Comparison of ENCODE assay signal across 13 cellular contexts in the genomic region with DNA sequence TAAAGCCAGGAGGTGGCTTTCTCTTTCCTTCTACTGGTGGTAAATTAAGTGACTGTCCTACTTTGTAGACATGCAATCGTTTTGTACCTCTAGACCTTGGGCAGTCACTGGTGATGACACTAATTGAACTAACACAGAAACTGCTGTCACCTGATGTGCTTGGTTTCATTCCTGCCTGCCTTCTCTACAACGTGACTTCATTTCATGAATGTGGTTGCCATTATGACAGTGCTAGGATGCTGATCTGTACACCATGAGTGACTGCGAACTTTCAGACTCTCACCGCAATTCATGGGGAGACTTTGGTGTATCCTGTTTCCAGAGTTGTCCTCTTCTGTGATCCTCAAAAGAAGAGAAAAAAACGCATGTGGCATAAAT. TPM values are rescaled to one million over a fixed set of nuclear protein-coding genes. Genes with fewer than 3 reads are reported as not detected.
DNase-seq lines count a peak whose midpoint lies in the region; ATAC-seq, FAIRE-seq and TF ChIP-seq lines count a peak whose summit lies in the region.
"Had no signal": no experiment of that assay in that cellular context is flagged by ENCODE, and none has a peak within 500 bp of the region (broad histone marks: within the 10 kb centered on the region; RNA-seq: fewer than 3 reads in every experiment).

No MANE protein-coding gene starts in this region.

- intact Hi-C loops in uterus (cut with DNase I; ENCODE audit: low total_unique reads) (no loop called here), lower lobe of right lung (cut with DNase I) (no loop called here)

- no peak overlapping the region for H3K27ac ChIP-seq in uterus
- H3K27ac ChIP-seq in lower lobe of right lung, result no peak overlapping the region
- H3K27ac ChIP-seq: prostate gland had no signal

- no peak for TF ChIP-seq POLR2A in uterus (IDR thresholded peaks at IDR 0.05)

- H3K36me3 ChIP-seq in uterus (no peaks in the 10 kb centered on the region), lower lobe of right lung (no peaks in the 10 kb centered on the region)
- H3K36me3 ChIP-seq: prostate gland had no signal

- H3K4me1 ChIP-seq in uterus (no peaks in the 10 kb centered on the region), lower lobe of right lung (no peaks in the 10 kb centered on the region)
- H3K4me1 ChIP-seq: prostate gland had no signal

- H3K27me3 ChIP-seq in uterus (no peaks in the 10 kb centered on the region), lower lobe of right lung (ENCODE audit: low read depth) (peaks cover 6% of the 10 kb centered on the region)

- ATAC-seq in GM21390 (IDR thresholded peaks at IDR 0.05; ENCODE audit: unreplicated experiment) (peak; percentile 96), HG03103 (IDR thresholded peaks at IDR 0.05; ENCODE audit: low read depth, unreplicated experiment) (peak; percentile 87), lower lobe of right lung (no peak)
- ATAC-seq: Right ventricle myocardium inferior had no signal

- peak; percentile 81 for FAIRE-seq in islet of Langerhans (lab: Jason Lieb, UNC)
- FAIRE-seq: keratinocyte had no signal

- DNase-seq in activated CD4-positive, alpha-beta T cell treated with anti-CD3 and anti-CD28 coated beads for 48 hours, result peak; percentile 41
- DNase-seq in activated CD4-positive, alpha-beta T cell treated with anti-CD3 and anti-CD28 coated beads for 4 hours, result no peak
- DNase-seq in NCI-H69 (lab: John Stamatoyannopoulos, UW), result no peak
- no peak for DNase-seq in uterus
- no peak for DNase-seq in lower lobe of right lung
- DNase-seq: activated T-cell treated with anti-CD3 and anti-CD28 coated beads for 4 hours; effector CD4-positive, alpha-beta T cell had no signal

- H3K4me3 ChIP-seq in uterus, result no peak overlapping the region
- H3K4me3 ChIP-seq in lower lobe of right lung, result no peak overlapping the region
- H3K4me3 ChIP-seq: prostate gland had no signal

- TF ChIP-seq CTCF in uterus (IDR thresholded peaks at IDR 0.05) (no peak), lower lobe of right lung (IDR thresholded peaks at IDR 0.05) (no peak)

- H3K9me3 ChIP-seq in uterus, result no peaks in the 10 kb centered on the region
- no peaks in the 10 kb centered on the region for H3K9me3 ChIP-seq in lower lobe of right lung
- H3K9me3 ChIP-seq: prostate gland had no signal

RNA-seq across cellular contexts. Expression of a gene that starts 47.5 kb away (rescaled TPM):
- total RNA-seq in uterus (under 1 TPM in 2 of 4 donors, not detected in 2; 0.34 to 0.90 TPM), lower lobe of right lung (not detected)

Comparison
In these comparisons a context has a peak if more than half of its experiments do, and no peak if none do; other contexts are left out.
1. ATAC-seq: peak in GM21390 (single experiment) and HG03103 (single experiment); none in lower lobe of right lung (0 of 2).